18 cellular contexts compared by ENCODE assay signal in genomic region chr12:29882771-29883315, GRCh38.
"Had no signal": no experiment of that assay in that cellular context is flagged by ENCODE, and none has a peak within 500 bp of the region (broad histone marks: within the 10 kb centered on the region; RNA-seq: fewer than 3 reads in every experiment).

No MANE protein-coding gene starts in this region.

- H3K27ac Mint-ChIP-seq: activated CD8-positive, alpha-beta T cell treated with anti-CD3 and anti-CD28 coated beads for 36 hours; endodermal cell; natural killer cell; stimulated activated naive CD8-positive, alpha-beta T cell treated with anti-CD3 and anti-CD28 coated beads, Interleukin-15, Interleukin-2, amounts not matched to agents 100 ng/mL and 50 ng/mL, for 24 hours; T-helper 1 cell treated with Interleukin-12 subunit alpha and Interleukin-12 subunit beta and Interleukin-4 antibody, amounts not matched to agents 30 μg/mL and 1 μg/mL, for 36 hours; WTC11 had no signal

- H3K27me3 ChIP-seq: dorsolateral prefrontal cortex, gastrocnemius medialis, suprapubic skin, upper lobe of left lung had no signal

- H3K4me3 ChIP-seq: dorsolateral prefrontal cortex, gastrocnemius medialis, mucosa of descending colon, suprapubic skin, upper lobe of left lung had no signal

- H3K36me3 Mint-ChIP-seq: natural killer cell had no signal

- H3K27ac ChIP-seq: gastrocnemius medialis, suprapubic skin, upper lobe of left lung had no signal

- H3K4me1 Mint-ChIP-seq: natural killer cell had no signal

- DNase-seq: activated CD4-positive, alpha-beta T cell treated with anti-CD3 and anti-CD28 coated beads for 4 hours; activated CD8-positive, alpha-beta T cell treated with anti-CD3 and anti-CD28 coated beads for 36 hours; activated effector memory CD4-positive, alpha-beta T cell treated with Interleukin-2 at 50 U/mL for 16 hours; activated naive CD4-positive, alpha-beta T cell treated with anti-CD3 and anti-CD28 coated beads, Interleukin-2, amount 50 U/mL, for 16 hours; activated T-cell treated with anti-CD3 and anti-CD28 coated beads, Interleukin-2, amount 50 U/mL, for 4 hours; dorsolateral prefrontal cortex; endodermal cell; erythroblast; gastrocnemius medialis; mammary epithelial cell; mucosa of descending colon; natural killer cell; retina; upper lobe of left lung had no signal

- H3K4me3 Mint-ChIP-seq: activated CD8-positive, alpha-beta T cell treated with anti-CD3 and anti-CD28 coated beads for 36 hours; activated T-cell treated with anti-CD3 and anti-CD28 coated beads, Interleukin-2, amount 50 U/mL, for 4 hours; endodermal cell; natural killer cell; stimulated activated naive CD8-positive, alpha-beta T cell treated with anti-CD3 and anti-CD28 coated beads, Interleukin-15, Interleukin-2, amounts not matched to agents 100 ng/mL and 50 ng/mL, for 24 hours; T-helper 1 cell treated with Interleukin-12 subunit alpha and Interleukin-12 subunit beta and Interleukin-4 antibody, amounts not matched to agents 30 μg/mL and 1 μg/mL, for 36 hours; WTC11 had no signal

- H3K4me1 ChIP-seq: gastrocnemius medialis, suprapubic skin, upper lobe of left lung had no signal

- H3K9me3 ChIP-seq: gastrocnemius medialis, suprapubic skin, upper lobe of left lung had no signal

- H3K36me3 ChIP-seq: gastrocnemius medialis, suprapubic skin, upper lobe of left lung had no signal

- H3K27me3 Mint-ChIP-seq: activated CD8-positive, alpha-beta T cell treated with anti-CD3 and anti-CD28 coated beads for 36 hours; stimulated activated naive CD8-positive, alpha-beta T cell treated with anti-CD3 and anti-CD28 coated beads, Interleukin-15, Interleukin-2, amounts not matched to agents 100 ng/mL and 50 ng/mL, for 24 hours had no signal
